Comparison of ENCODE assay signal across 12 cellular contexts in the genomic region with DNA sequence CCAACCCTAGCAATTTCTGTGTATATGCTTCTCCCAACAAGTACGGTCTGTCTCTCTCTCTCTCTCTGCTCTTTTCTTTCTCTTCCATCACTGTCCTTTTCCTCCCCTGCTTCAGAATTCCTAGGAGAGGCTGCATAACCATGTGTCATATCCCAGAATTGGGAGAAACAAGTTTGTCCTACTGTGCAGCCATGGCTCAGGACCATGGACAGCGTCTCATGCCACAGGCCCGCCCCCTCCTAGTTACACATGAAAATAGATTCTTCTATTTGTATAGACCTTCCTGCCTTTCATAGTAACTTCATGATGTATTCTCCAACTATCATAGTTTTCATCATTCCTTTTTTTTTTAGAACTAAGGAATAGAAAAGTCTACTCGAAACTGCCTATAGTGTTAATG.
DNase-seq lines count a peak whose midpoint lies in the region; ATAC-seq, FAIRE-seq and TF ChIP-seq lines count a peak whose summit lies in the region.
"Had no signal": no experiment of that assay in that cellular context is flagged by ENCODE, and none has a peak within 500 bp of the region (broad histone marks: within the 10 kb centered on the region; RNA-seq: fewer than 3 reads in every experiment).

No MANE protein-coding gene starts in this region.

- H3K36me3 ChIP-seq in GM12878 (ENCODE audit: control insufficient read depth in 2 of 2, insufficient read depth in 2 of 2, low read length in 1 of 2) (no peaks in the 10 kb centered on the region), mesendoderm (ENCODE audit: control insufficient read depth, insufficient read depth, low read length) (no peaks in the 10 kb centered on the region)
- H3K36me3 ChIP-seq: esophagus muscularis mucosa, uterus had no signal

- no peak overlapping the region for H2BK120ac ChIP-seq in mesendoderm (ENCODE audit: low read depth, low read length)

- FAIRE-seq in GM12878 (lab: Jason Lieb, UNC): no peak

- 26% methylated on average over 4 of the region's 4 CpGs for WGBS in GM12878 (ENCODE audit: insufficient coverage, insufficient replicate concordance, low lambda C conversion rate, missing lambda C conversion rate)
- no CpG with 5 or more reads among the region's 4 CpGs for WGBS in mesendoderm (ENCODE audit: extremely low coverage, insufficient coverage, low lambda C conversion rate)

- no peaks in the 10 kb centered on the region for H3K9me3 ChIP-seq in GM12878 (replicated peaks; ENCODE audit: control insufficient read depth, insufficient read depth, low read length)
- H3K9me3 ChIP-seq: esophagus muscularis mucosa, uterus had no signal

- no peak overlapping the region for H3K4ac ChIP-seq in mesendoderm (ENCODE audit: low read depth, low read length)

- no peak overlapping the region for H3K18ac ChIP-seq in mesendoderm (ENCODE audit: low read length)

- no peak for TF ChIP-seq CTCF in GM12878 (IDR thresholded peaks at IDR 0.05 in 2 of 3, conservative IDR thresholded peaks at IDR 0.05 in 1 of 3; ENCODE audit: control insufficient read depth in 2 of 3, extremely low read depth in 1 of 3, insufficient read depth in 1 of 3, low read depth in 3 of 3, low read length in 3 of 3)

- no peaks in the 10 kb centered on the region for H3K27me3 ChIP-seq in GM12878 (replicated peaks in 1 of 2; ENCODE audit: control insufficient read depth in 2 of 2, insufficient read depth in 2 of 2, low read length in 1 of 2)
- H3K27me3 ChIP-seq in mesendoderm (ENCODE audit: insufficient read depth, low read length, poor library complexity): no peaks in the 10 kb centered on the region
- H3K27me3 ChIP-seq: esophagus muscularis mucosa, uterus had no signal

- peak; percentile 15 for DNase-seq in activated CD4-positive, alpha-beta T cell treated with anti-CD3 and anti-CD28 coated beads for 48 hours
- DNase-seq in activated CD4-positive, alpha-beta T cell treated with anti-CD3 and anti-CD28 coated beads for 1 hour: no peak
- DNase-seq in MV-4-11 (lab: John Stamatoyannopoulos, UW): peak; percentile 2
- no peak for DNase-seq in GM12878 (ENCODE audit: low read depth, low spot score)
- DNase-seq in mesendoderm: peak; percentile 22
- no peak for DNase-seq in NCI-H510A (lab: John Stamatoyannopoulos, UW)
- no peak for DNase-seq in DMS79 (lab: John Stamatoyannopoulos, UW)
- DNase-seq: midbrain, posterior cingulate gyrus, uterus had no signal

- no peaks in the 10 kb centered on the region for H3K79me2 ChIP-seq in GM12878 (ENCODE audit: control insufficient read depth, insufficient read depth, low read length)
- no peaks in the 10 kb centered on the region for H3K79me2 ChIP-seq in mesendoderm (ENCODE audit: control insufficient read depth, insufficient read depth, low read length)

- H3K4me1 ChIP-seq in GM12878 (ENCODE audit: control insufficient read depth, insufficient read depth, low read length) (no peaks in the 10 kb centered on the region), mesendoderm (ENCODE audit: control insufficient read depth, low read depth, low read length) (no peaks in the 10 kb centered on the region)
- H3K4me1 ChIP-seq: esophagus muscularis mucosa, uterus had no signal

- no peak overlapping the region for H4K5ac ChIP-seq in mesendoderm (ENCODE audit: low read length)

- SMC1A ChIA-PET in GM12878 (lab: Charles Lee; ENCODE audit: uncharacterized antibody, unreplicated experiment): no interaction called here

- no peak for TF ChIP-seq POLR2A in GM12878 (IDR thresholded peaks at IDR 0.05; ENCODE audit: low read depth, low read length)

- ATAC-seq in GM12878: no peak
- no peak for ATAC-seq in GM18517 (IDR thresholded peaks at IDR 0.05; ENCODE audit: unreplicated experiment)

- BruUV-seq in GM12878 (replicated peaks; lab: Mats Ljungman, UMichigan): no TSS peak

- CTCF ChIA-PET in GM12878 (lab: Yijun Ruan, JAX): interaction anchor here (1.3 kb wide), 1 partner anchor 12 kb away, joined by 3 read pairs; no protein-coding TSS in a partner anchor

- H2AFZ ChIP-seq in GM12878 (ENCODE audit: control insufficient read depth, low read depth, low read length): no peak overlapping the region

- H3K27ac ChIP-seq in GM12878 (ENCODE audit: control insufficient read depth, insufficient read depth) (no peak overlapping the region), mesendoderm (ENCODE audit: low read depth, low read length) (no peak overlapping the region)
- H3K27ac ChIP-seq: esophagus muscularis mucosa, uterus had no signal

- H3K4me3 ChIP-seq in GM12878 (no peak overlapping the region), mesendoderm (ENCODE audit: low read length) (no peak overlapping the region)
- H3K4me3 ChIP-seq: esophagus muscularis mucosa, uterus had no signal

- H4K20me1 ChIP-seq in GM12878 (ENCODE audit: control insufficient read depth, insufficient read depth): no peaks in the 10 kb centered on the region

- no peak overlapping the region for H3K23ac ChIP-seq in mesendoderm (ENCODE audit: low read length)

- H2BK5ac ChIP-seq in mesendoderm (ENCODE audit: low read length): no peak overlapping the region

- intact Hi-C loops in GM12878 (cut with micrococcal nuclease; ENCODE audit: unreplicated experiment): no loop called here

- H3K9ac ChIP-seq in GM12878 (ENCODE audit: control insufficient read depth, insufficient read depth, low read length) (no peak overlapping the region), mesendoderm (ENCODE audit: low read length) (no peak overlapping the region)

- no peak overlapping the region for H3K56ac ChIP-seq in mesendoderm (ENCODE audit: low read length)

- H3K79me1 ChIP-seq in mesendoderm (ENCODE audit: low read length): no peaks in the 10 kb centered on the region

- TF ChIP-seq RAD21 in GM12878 (IDR thresholded peaks at IDR 0.05; ENCODE audit: insufficient read depth, low read depth, low read length): no peak

- no peak overlapping the region for H2BK15ac ChIP-seq in mesendoderm (replicated peaks; ENCODE audit: low read depth)

- RAD21 ChIA-PET in GM12878 (lab: Charles Lee; ENCODE audit: unreplicated experiment): no interaction called here

- no peak overlapping the region for H3K4me2 ChIP-seq in GM12878 (ENCODE audit: control insufficient read depth, insufficient read depth)
- no peak overlapping the region for H3K4me2 ChIP-seq in mesendoderm (ENCODE audit: low read length)

- POLR2A ChIA-PET in GM12878 (lab: Charles Lee): no interaction called here

- no peak for TF ChIP-seq EP300 in GM12878 (IDR thresholded peaks at IDR 0.05; ENCODE audit: borderline replicate concordance in 1 of 2, control insufficient read depth in 1 of 2, low read depth in 2 of 2, low read length in 2 of 2)

- no peak overlapping the region for H2AK5ac ChIP-seq in mesendoderm (ENCODE audit: low read length)

- in situ Hi-C loops in GM12878 (cut with MboI): no loop called here

- H4K8ac ChIP-seq in mesendoderm (ENCODE audit: low read depth, low read length): no peak overlapping the region

TF ChIP-seq in GM12878, 131 proteins besides CTCF, POLR2A, EP300 and RAD21:
- no peak for TF ChIP-seq ZSCAN29 (IDR thresholded peaks at IDR 0.05)
- TF ChIP-seq, protein P1, sequence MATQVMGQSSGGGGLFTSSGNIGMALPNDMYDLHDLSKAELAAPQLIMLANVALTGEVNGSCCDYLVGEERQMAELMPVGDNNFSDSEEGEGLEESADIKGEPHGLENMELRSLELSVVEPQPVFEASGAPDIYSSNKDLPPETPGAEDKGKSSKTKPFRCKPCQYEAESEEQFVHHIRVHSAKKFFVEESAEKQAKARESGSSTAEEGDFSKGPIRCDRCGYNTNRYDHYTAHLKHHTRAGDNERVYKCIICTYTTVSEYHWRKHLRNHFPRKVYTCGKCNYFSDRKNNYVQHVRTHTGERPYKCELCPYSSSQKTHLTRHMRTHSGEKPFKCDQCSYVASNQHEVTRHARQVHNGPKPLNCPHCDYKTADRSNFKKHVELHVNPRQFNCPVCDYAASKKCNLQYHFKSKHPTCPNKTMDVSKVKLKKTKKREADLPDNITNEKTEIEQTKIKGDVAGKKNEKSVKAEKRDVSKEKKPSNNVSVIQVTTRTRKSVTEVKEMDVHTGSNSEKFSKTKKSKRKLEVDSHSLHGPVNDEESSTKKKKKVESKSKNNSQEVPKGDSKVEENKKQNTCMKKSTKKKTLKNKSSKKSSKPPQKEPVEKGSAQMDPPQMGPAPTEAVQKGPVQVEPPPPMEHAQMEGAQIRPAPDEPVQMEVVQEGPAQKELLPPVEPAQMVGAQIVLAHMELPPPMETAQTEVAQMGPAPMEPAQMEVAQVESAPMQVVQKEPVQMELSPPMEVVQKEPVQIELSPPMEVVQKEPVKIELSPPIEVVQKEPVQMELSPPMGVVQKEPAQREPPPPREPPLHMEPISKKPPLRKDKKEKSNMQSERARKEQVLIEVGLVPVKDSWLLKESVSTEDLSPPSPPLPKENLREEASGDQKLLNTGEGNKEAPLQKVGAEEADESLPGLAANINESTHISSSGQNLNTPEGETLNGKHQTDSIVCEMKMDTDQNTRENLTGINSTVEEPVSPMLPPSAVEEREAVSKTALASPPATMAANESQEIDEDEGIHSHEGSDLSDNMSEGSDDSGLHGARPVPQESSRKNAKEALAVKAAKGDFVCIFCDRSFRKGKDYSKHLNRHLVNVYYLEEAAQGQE (IDR thresholded peaks at IDR 0.05; ENCODE audit: low read depth, low read length): peak; percentile 88
- TF ChIP-seq, protein P2, sequence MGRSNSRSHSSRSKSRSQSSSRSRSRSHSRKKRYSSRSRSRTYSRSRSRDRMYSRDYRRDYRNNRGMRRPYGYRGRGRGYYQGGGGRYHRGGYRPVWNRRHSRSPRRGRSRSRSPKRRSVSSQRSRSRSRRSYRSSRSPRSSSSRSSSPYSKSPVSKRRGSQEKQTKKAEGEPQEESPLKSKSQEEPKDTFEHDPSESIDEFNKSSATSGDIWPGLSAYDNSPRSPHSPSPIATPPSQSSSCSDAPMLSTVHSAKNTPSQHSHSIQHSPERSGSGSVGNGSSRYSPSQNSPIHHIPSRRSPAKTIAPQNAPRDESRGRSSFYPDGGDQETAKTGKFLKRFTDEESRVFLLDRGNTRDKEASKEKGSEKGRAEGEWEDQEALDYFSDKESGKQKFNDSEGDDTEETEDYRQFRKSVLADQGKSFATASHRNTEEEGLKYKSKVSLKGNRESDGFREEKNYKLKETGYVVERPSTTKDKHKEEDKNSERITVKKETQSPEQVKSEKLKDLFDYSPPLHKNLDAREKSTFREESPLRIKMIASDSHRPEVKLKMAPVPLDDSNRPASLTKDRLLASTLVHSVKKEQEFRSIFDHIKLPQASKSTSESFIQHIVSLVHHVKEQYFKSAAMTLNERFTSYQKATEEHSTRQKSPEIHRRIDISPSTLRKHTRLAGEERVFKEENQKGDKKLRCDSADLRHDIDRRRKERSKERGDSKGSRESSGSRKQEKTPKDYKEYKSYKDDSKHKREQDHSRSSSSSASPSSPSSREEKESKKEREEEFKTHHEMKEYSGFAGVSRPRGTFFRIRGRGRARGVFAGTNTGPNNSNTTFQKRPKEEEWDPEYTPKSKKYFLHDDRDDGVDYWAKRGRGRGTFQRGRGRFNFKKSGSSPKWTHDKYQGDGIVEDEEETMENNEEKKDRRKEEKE (IDR thresholded peaks at IDR 0.05): no peak

Comparison
In these comparisons a context has a peak if more than half of its experiments do, and no peak if none do; other contexts are left out.
1. DNase-seq: peak in activated CD4-positive, alpha-beta T cell treated with anti-CD3 and anti-CD28 coated beads for 48 hours (single experiment), MV-4-11 (single experiment) and mesendoderm (single experiment); none in activated CD4-positive, alpha-beta T cell treated with anti-CD3 and anti-CD28 coated beads for 1 hour (single experiment), GM12878 (single experiment), NCI-H510A (single experiment) and DMS79 (single experiment).